Comparison of ENCODE assay signal across 13 cellular contexts in genomic region chr7:33186187-33186586, GRCh38. TPM values are rescaled to one million over a fixed set of nuclear protein-coding genes. Genes with fewer than 3 reads are reported as not detected.
DNase-seq lines count a peak whose midpoint lies in the region; ATAC-seq and TF ChIP-seq lines count a peak whose summit lies in the region.
"Had no signal": no experiment of that assay in that cellular context is flagged by ENCODE, and none has a peak within 500 bp of the region (broad histone marks: within the 10 kb centered on the region; RNA-seq: fewer than 3 reads in every experiment).

No MANE protein-coding gene starts in this region.

- no peak for ATAC-seq in gastrocnemius medialis

- peak; percentile 33 for DNase-seq in AG08396 (ENCODE audit: low spot score)
- DNase-seq in HT1080 (ENCODE audit: low read depth) = peak; percentile 59
- DNase-seq in amniotic epithelial cell (ENCODE audit: low read depth) = peak; percentile 78
- DNase-seq in islet precursor cell = peak; percentile 71
- DNase-seq in NCI-H748 (lab: John Stamatoyannopoulos, UW; ENCODE audit: unreplicated experiment) = no peak
- DNase-seq in gastrocnemius medialis = no peak
- DNase-seq in NOMO-1 treated with dmso at 0.1 percent for 144 hours (lab: John Stamatoyannopoulos, UW; ENCODE audit: unreplicated experiment) = no peak
- no peak for DNase-seq in NCI-H2081 (lab: John Stamatoyannopoulos, UW)
- DNase-seq: activated CD4-positive, alpha-beta T cell treated with anti-CD3 and anti-CD28 coated beads for 48 hours; effector CD8-positive, alpha-beta T cell; heart right ventricle; NCI-H187 treated with DMSO at 0.1 percent for 48 hours; stimulated activated naive CD4-positive, alpha-beta T cell treated with Interleukin-2 at 50 U/mL for 16 hours had no signal

- H3K27ac ChIP-seq in gastrocnemius medialis = no peak overlapping the region
- H3K27ac ChIP-seq: heart right ventricle had no signal

- intact Hi-C loops in gastrocnemius medialis (cut with DNase I; ENCODE audit: low total_unique reads) = loop anchor here (10.0 kb wide), 1 partner anchor 749 kb away; no protein-coding TSS in a partner anchor

- H3K27me3 ChIP-seq in gastrocnemius medialis = no peaks in the 10 kb centered on the region
- H3K27me3 ChIP-seq: heart right ventricle had no signal

- TF ChIP-seq POLR2A in gastrocnemius medialis (IDR thresholded peaks at IDR 0.05) = no peak

- H3K4me3 ChIP-seq in gastrocnemius medialis = no peak overlapping the region
- H3K4me3 ChIP-seq: heart right ventricle had no signal

- TF ChIP-seq CTCF in gastrocnemius medialis (IDR thresholded peaks at IDR 0.05 in 4 of 5, conservative IDR thresholded peaks at IDR 0.05 in 1 of 5) = no peak

- in situ Hi-C loops in gastrocnemius medialis (cut with MboI; ENCODE audit: low sequenced_read_pairs in 4 of 4) = no loop called here

- no peaks in the 10 kb centered on the region for H3K36me3 ChIP-seq in gastrocnemius medialis

- H3K4me1 ChIP-seq in gastrocnemius medialis = no peaks in the 10 kb centered on the region

- H3K9me3 ChIP-seq in gastrocnemius medialis = no peaks in the 10 kb centered on the region
- H3K9me3 ChIP-seq: heart right ventricle had no signal

RNA-seq across cellular contexts. Expression of gene BBS9, which starts 56.8 kb away (rescaled TPM):
- total RNA-seq in HT1080 (2014; rRNA removed; shearing (Covaris generic)) = 1.2 and 4.2 TPM in 2 replicates
- 2.9 and 3.3 TPM in 2 replicates for polyA plus RNA-seq in HT1080 (2015; cell fraction: cytosol; rRNA removed)
- 7.7 and 11.5 TPM in 2 replicates for polyA plus RNA-seq in HT1080 (2015; cell fraction: nucleus; rRNA removed)
- total RNA-seq in gastrocnemius medialis = 1 to 10 TPM; 3.5 to 6.5 (median 5.4) TPM

Comparison
In these comparisons a context has a peak if more than half of its experiments do, and no peak if none do; other contexts are left out.
1. DNase-seq: peak in AG08396 (single experiment), HT1080 (single experiment), amniotic epithelial cell (single experiment) and islet precursor cell (single experiment); none in NCI-H748 (single experiment), gastrocnemius medialis (0 of 2), NOMO-1 treated with dmso at 0.1 percent for 144 hours (single experiment) and NCI-H2081 (0 of 2).